Comparison of ENCODE assay signal across 29 cellular contexts in the genomic region with DNA sequence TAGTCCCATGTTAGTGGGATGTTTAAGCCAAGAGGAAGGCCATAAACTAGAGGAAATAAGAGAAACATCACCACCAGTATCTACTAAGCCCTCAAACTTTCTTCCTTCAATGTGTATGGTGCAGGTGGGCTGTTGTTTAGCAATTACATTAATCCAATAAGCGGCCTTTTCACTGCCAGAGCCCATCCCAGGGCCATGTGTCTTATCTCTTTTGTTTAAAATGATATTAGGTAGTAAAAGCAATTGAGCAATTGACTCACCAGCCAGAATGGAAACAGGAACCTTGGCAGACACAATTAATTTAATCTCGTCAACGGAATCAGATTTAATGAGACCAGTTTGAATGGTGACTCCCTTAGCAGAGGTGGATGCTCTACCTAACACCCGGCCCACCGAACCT.
"Had no signal": no experiment of that assay in that cellular context is flagged by ENCODE, and none has a peak within 500 bp of the region (broad histone marks: within the 10 kb centered on the region; RNA-seq: fewer than 3 reads in every experiment).

No MANE protein-coding gene starts in this region.

- H3K36me3 Mint-ChIP-seq: activated naive CD4-positive, alpha-beta T cell treated with anti-CD3 and anti-CD28 coated beads, Interleukin-2, amount 50 U/mL, for 24 hours; activated naive CD8-positive, alpha-beta T cell; activated naive CD8-positive, alpha-beta T cell treated with anti-CD3 and anti-CD28 coated beads, Interleukin-2, amount 10 ng/mL, durations not matched to agents 7 days and 5 days had no signal

- H3K4me1 Mint-ChIP-seq: activated B cell treated with CpG ODN at 0.5 μM for 24 hours; activated CD4-positive, alpha-beta memory T cell treated with anti-CD3 and anti-CD28 coated beads, Interleukin-2, amount 10 ng/mL, durations not matched to agents 7 days and 5 days; activated CD4-positive, alpha-beta T cell treated with anti-CD3 and anti-CD28 coated beads for 36 hours; activated CD4-positive, alpha-beta T cell treated with anti-CD3 and anti-CD28 coated beads, Interleukin-2, amount 10 ng/mL, durations not matched to agents 7 days and 5 days; activated naive CD4-positive, alpha-beta T cell treated with anti-CD3 and anti-CD28 coated beads, Interleukin-2, amount 10 ng/mL, durations not matched to agents 7 days and 5 days; activated naive CD4-positive, alpha-beta T cell treated with anti-CD3 and anti-CD28 coated beads, Interleukin-2, amount 50 U/mL, for 24 hours; activated naive CD8-positive, alpha-beta T cell treated with anti-CD3 and anti-CD28 coated beads, Interleukin-2, amount 10 ng/mL, durations not matched to agents 7 days and 5 days; activated naive CD8-positive, alpha-beta T cell treated with anti-CD3 and anti-CD28 coated beads, Interleukin-2, amount 50 U/mL, for 24 hours; brain; central memory CD8-positive, alpha-beta T cell had no signal

- H3K4me3 Mint-ChIP-seq: activated B cell treated with CpG ODN at 0.5 μM for 24 hours; activated CD4-positive, alpha-beta memory T cell treated with anti-CD3 and anti-CD28 coated beads, Interleukin-2, amount 10 ng/mL, durations not matched to agents 7 days and 5 days; activated CD4-positive, alpha-beta T cell treated with anti-CD3 and anti-CD28 coated beads for 36 hours; activated CD4-positive, alpha-beta T cell treated with anti-CD3 and anti-CD28 coated beads, Interleukin-2, amount 10 ng/mL, durations not matched to agents 7 days and 5 days; activated naive CD4-positive, alpha-beta T cell treated with anti-CD3 and anti-CD28 coated beads, Interleukin-2, amount 10 ng/mL, durations not matched to agents 7 days and 5 days; activated naive CD4-positive, alpha-beta T cell treated with anti-CD3 and anti-CD28 coated beads, Interleukin-2, amount 50 U/mL, for 24 hours; activated naive CD8-positive, alpha-beta T cell; activated naive CD8-positive, alpha-beta T cell treated with anti-CD3 and anti-CD28 coated beads, Interleukin-2, amount 10 ng/mL, durations not matched to agents 7 days and 5 days; activated naive CD8-positive, alpha-beta T cell treated with anti-CD3 and anti-CD28 coated beads, Interleukin-2, amount 50 U/mL, for 24 hours; activated T-cell treated with anti-CD3 and anti-CD28 coated beads, Interleukin-2, amount 50 U/mL, for 4 hours; brain; central memory CD8-positive, alpha-beta T cell; T-helper 1 cell treated with Interleukin-12 subunit alpha and Interleukin-12 subunit beta and Interleukin-4 antibody, amounts not matched to agents 30 μg/mL and 1 μg/mL, for 36 hours; T-helper 2 cell treated with Interferon-gamma antibody and Interleukin-4, amounts not matched to agents 5 μg/mL and 100 μg/mL, for 36 hours had no signal

- DNase-seq: activated B cell treated with CpG ODN at 0.5 μM for 24 hours; activated CD4-positive, alpha-beta memory T cell treated with anti-CD3 and anti-CD28 coated beads, Interleukin-2, amount 10 ng/mL, durations not matched to agents 7 days and 5 days; activated CD4-positive, alpha-beta T cell treated with anti-CD3 and anti-CD28 coated beads for 36 hours; activated CD4-positive, alpha-beta T cell treated with anti-CD3 and anti-CD28 coated beads for 48 hours; activated CD4-positive, alpha-beta T cell treated with anti-CD3 and anti-CD28 coated beads, Interleukin-2, amount 10 ng/mL, durations not matched to agents 7 days and 5 days; activated CD4-positive, alpha-beta T cell treated with anti-CD3 and anti-CD28 coated beads, Interleukin-2, amount 50 U/mL, for 48 hours; activated CD4-positive, CD25-positive, alpha-beta regulatory T cell treated with anti-CD3 and anti-CD28 coated beads, Interleukin-2, amount 50 U/mL, for 72 hours; activated CD8-positive, alpha-beta memory T cell treated with anti-CD3 and anti-CD28 coated beads, Interleukin-2, amount 50 U/mL, for 4 hours; activated effector memory CD4-positive, alpha-beta T cell treated with Interleukin-2 at 50 U/mL for 16 hours; activated gamma-delta T cell; activated naive CD4-positive, alpha-beta T cell treated with anti-CD3 and anti-CD28 coated beads, Interleukin-2, amount 10 ng/mL, durations not matched to agents 7 days and 5 days; activated naive CD4-positive, alpha-beta T cell treated with Interleukin-2 at 50 U/mL for 16 hours; activated naive CD8-positive, alpha-beta T cell treated with anti-CD3 and anti-CD28 coated beads, Interleukin-2, amount 10 ng/mL, durations not matched to agents 7 days and 5 days; activated naive CD8-positive, alpha-beta T cell treated with anti-CD3 and anti-CD28 coated beads, Interleukin-2, amount 50 U/mL, for 24 hours; activated T-cell treated with anti-CD3 and anti-CD28 coated beads for 4 hours; activated T-cell treated with anti-CD3 and anti-CD28 coated beads, Interleukin-2, amount 50 U/mL, for 1 hour; activated T-cell treated with anti-CD3 and anti-CD28 coated beads, Interleukin-2, amount 50 U/mL, for 4 hours; amygdala; anterior cingulate cortex; caudate nucleus; T-helper 2 cell; T-helper 9 cell had no signal

- H3K27me3 Mint-ChIP-seq: activated B cell treated with CpG ODN at 0.5 μM for 24 hours; activated CD4-positive, alpha-beta memory T cell treated with anti-CD3 and anti-CD28 coated beads, Interleukin-2, amount 10 ng/mL, durations not matched to agents 7 days and 5 days; activated CD4-positive, alpha-beta T cell treated with anti-CD3 and anti-CD28 coated beads for 36 hours; activated CD4-positive, alpha-beta T cell treated with anti-CD3 and anti-CD28 coated beads, Interleukin-2, amount 10 ng/mL, durations not matched to agents 7 days and 5 days; activated naive CD4-positive, alpha-beta T cell treated with anti-CD3 and anti-CD28 coated beads, Interleukin-2, amount 10 ng/mL, durations not matched to agents 7 days and 5 days; activated naive CD4-positive, alpha-beta T cell treated with anti-CD3 and anti-CD28 coated beads, Interleukin-2, amount 50 U/mL, for 24 hours; activated naive CD8-positive, alpha-beta T cell; activated naive CD8-positive, alpha-beta T cell treated with anti-CD3 and anti-CD28 coated beads, Interleukin-2, amount 10 ng/mL, durations not matched to agents 7 days and 5 days; activated naive CD8-positive, alpha-beta T cell treated with anti-CD3 and anti-CD28 coated beads, Interleukin-2, amount 50 U/mL, for 24 hours; brain; central memory CD8-positive, alpha-beta T cell had no signal

- H3K27ac Mint-ChIP-seq: activated B cell treated with CpG ODN at 0.5 μM for 24 hours; activated CD4-positive, alpha-beta memory T cell treated with anti-CD3 and anti-CD28 coated beads, Interleukin-2, amount 10 ng/mL, durations not matched to agents 7 days and 5 days; activated CD4-positive, alpha-beta T cell treated with anti-CD3 and anti-CD28 coated beads for 36 hours; activated CD4-positive, alpha-beta T cell treated with anti-CD3 and anti-CD28 coated beads, Interleukin-2, amount 10 ng/mL, durations not matched to agents 7 days and 5 days; activated naive CD4-positive, alpha-beta T cell treated with anti-CD3 and anti-CD28 coated beads, Interleukin-2, amount 10 ng/mL, durations not matched to agents 7 days and 5 days; activated naive CD4-positive, alpha-beta T cell treated with anti-CD3 and anti-CD28 coated beads, Interleukin-2, amount 50 U/mL, for 24 hours; activated naive CD8-positive, alpha-beta T cell; activated naive CD8-positive, alpha-beta T cell treated with anti-CD3 and anti-CD28 coated beads, Interleukin-2, amount 10 ng/mL, durations not matched to agents 7 days and 5 days; activated naive CD8-positive, alpha-beta T cell treated with anti-CD3 and anti-CD28 coated beads, Interleukin-2, amount 50 U/mL, for 24 hours; activated T-helper 2 cell treated with anti-CD3 and anti-CD28 coated beads, Interferon-gamma antibody, Interleukin-2, Interleukin-4, amounts not matched to agents 10 μg/mL and 5 μg/mL and 100 μg/mL, durations not matched to agents 14 hours and 24 hours and 36 hours; brain; T-helper 1 cell treated with Interleukin-12 subunit alpha and Interleukin-12 subunit beta and Interleukin-4 antibody, amounts not matched to agents 30 μg/mL and 1 μg/mL, for 36 hours; T-helper 2 cell treated with Interferon-gamma antibody and Interleukin-4, amounts not matched to agents 5 μg/mL and 100 μg/mL, for 36 hours had no signal

- ATAC-seq: activated CD4-positive, alpha-beta T cell treated with anti-CD3 and anti-CD28 coated beads for 36 hours; activated naive CD8-positive, alpha-beta T cell treated with anti-CD3 and anti-CD28 coated beads, Interleukin-2, amount 50 U/mL, for 24 hours; activated T-cell treated with anti-CD3 and anti-CD28 coated beads, Interleukin-2, amount 50 U/mL, for 4 hours had no signal
